In genomic region chr4:165215034-165215751, GRCh38 we compare ENCODE assay signal across 8 cellular contexts. TPM values are rescaled to one million over a fixed set of nuclear protein-coding genes. Genes with fewer than 3 reads are reported as not detected.
DNase-seq lines count a peak whose midpoint lies in the region; ATAC-seq, FAIRE-seq and TF ChIP-seq lines count a peak whose summit lies in the region.
"Not testable (repeated sequence)": the region's sequence is repeated elsewhere in the genome, so short reads cannot be mapped to it uniquely, and the experiment has no call there.

No MANE protein-coding gene starts in this region.

- peak overlapping the region; percentile 11 for H3K4me3 Mint-ChIP-seq in astrocyte (ENCODE audit: unreplicated experiment)

- H3K36me3 Mint-ChIP-seq in astrocyte (ENCODE audit: low read depth, unreplicated experiment): not testable (repeated sequence)

- not testable (repeated sequence) for H2AFZ ChIP-seq in Karpas-422 (ENCODE audit: low read length); astrocyte (ENCODE audit: low read depth, low read length)

- not testable (repeated sequence) for TF ChIP-seq CTCF in astrocyte (IDR thresholded peaks at IDR 0.05; ENCODE audit: insufficient read depth, low read depth, low read length)

- not testable (repeated sequence) for H3K4me3 ChIP-seq in Karpas-422 (ENCODE audit: low read length); astrocyte (ENCODE audit: insufficient read depth, low read depth, low read length)

- H3K27ac ChIP-seq in Karpas-422 (ENCODE audit: low read length) (peak overlapping the region; percentile 64), astrocyte (ENCODE audit: low read depth, low read length) (peak overlapping the region; percentile 42)

- H3K79me2 ChIP-seq in Karpas-422 (ENCODE audit: low read length) (peaks cover 96% of the 10 kb centered on the region), astrocyte (ENCODE audit: insufficient read depth, low read length) (peaks cover 25% of the 10 kb centered on the region)

- FAIRE-seq in astrocyte (lab: Jason Lieb, UNC): not testable (repeated sequence)

- not testable (repeated sequence) for H3K9me2 ChIP-seq in Karpas-422 (replicated peaks; ENCODE audit: insufficient read depth, low read length)

- H3K9ac ChIP-seq in Karpas-422 (ENCODE audit: low read length): peak overlapping the region; percentile 25
- H3K9ac ChIP-seq in astrocyte (ENCODE audit: low read length): not testable (repeated sequence)

- H4K20me1 ChIP-seq in Karpas-422 (ENCODE audit: insufficient read depth, low read depth, low read length); astrocyte (ENCODE audit: insufficient read depth, low read length): not testable (repeated sequence)

- not testable (repeated sequence) for H3K27me3 Mint-ChIP-seq in astrocyte (ENCODE audit: low read depth, unreplicated experiment)

- H3K27ac Mint-ChIP-seq in astrocyte (ENCODE audit: unreplicated experiment): peak overlapping the region; percentile 85

- peaks cover 59% of the 10 kb centered on the region for H3K4me1 Mint-ChIP-seq in astrocyte (ENCODE audit: low read depth, unreplicated experiment)

- H3K36me3 ChIP-seq in Karpas-422 (ENCODE audit: insufficient read depth, low read length); astrocyte (ENCODE audit: insufficient read depth, low read length): not testable (repeated sequence)

- H3K4me2 ChIP-seq in Karpas-422 (ENCODE audit: low read depth, low read length, poor library complexity, severe bottlenecking) (peak overlapping the region; percentile 55), astrocyte (ENCODE audit: low read length) (peak overlapping the region; percentile 39)

- DNase-seq in DMS53 (lab: John Stamatoyannopoulos, UW) (peak; percentile 26), Karpas-422 (peak; percentile 56), astrocyte (ENCODE audit: low read depth) (peak; percentile 86), glomerular visceral epithelial cell (ENCODE audit: extremely low spot score) (peak; percentile 71)
- peak; percentile 30 to 49 for DNase-seq in activated CD4-positive, alpha-beta T cell treated with anti-CD3 and anti-CD28 coated beads for 4 hours
- peak; percentile 56 for DNase-seq in stimulated activated CD4-positive, alpha-beta T cell treated with anti-CD3 and anti-CD28 coated beads, Interleukin-1b, Interleukin-23, amount 100 ng/mL, for 48 hours

- H3K9me3 ChIP-seq in Karpas-422 (ENCODE audit: low read length); astrocyte (ENCODE audit: insufficient read depth, low read depth, low read length): not testable (repeated sequence)

- peak; percentile 62 for ATAC-seq in GM19463 (IDR thresholded peaks at IDR 0.05; ENCODE audit: unreplicated experiment)
- peak; percentile 63 for ATAC-seq in HG02885 (IDR thresholded peaks at IDR 0.05; ENCODE audit: poor library complexity, unreplicated experiment)

- H3K9me3 Mint-ChIP-seq in astrocyte (ENCODE audit: unreplicated experiment): not testable (repeated sequence)

- peaks cover 63% of the 10 kb centered on the region for H3K4me1 ChIP-seq in Karpas-422 (ENCODE audit: low read length)
- H3K4me1 ChIP-seq in astrocyte (ENCODE audit: insufficient read depth, low read length): peaks cover 13% of the 10 kb centered on the region

- H3K27me3 ChIP-seq in Karpas-422 (ENCODE audit: low read length); astrocyte (ENCODE audit: insufficient read depth, low read length): not testable (repeated sequence)

RNA-seq across cellular contexts. Expression of gene KLHL2, which starts 7.8 kb away (rescaled TPM):
- total RNA-seq in Karpas-422 (2014; rRNA removed; shearing (Covaris generic); ENCODE audit: low replicate concordance): 27.3 and 31.5 TPM in 2 replicates
- total RNA-seq in astrocyte: 26.2 and 28.2 TPM in 2 replicates

Comparison
In these comparisons a context has a peak if more than half of its experiments do, and no peak if none do; other contexts are left out.
1. DNase-seq: peak in every context shown above with its lines; median percentile 86 in astrocyte; 71 in glomerular visceral epithelial cell; 56 in Karpas-422; 56 in stimulated activated CD4-positive, alpha-beta T cell treated with anti-CD3 and anti-CD28 coated beads, Interleukin-1b, Interleukin-23, amount 100 ng/mL, for 48 hours; 40 in activated CD4-positive, alpha-beta T cell treated with anti-CD3 and anti-CD28 coated beads for 4 hours; 26 in DMS53.